Comparison of ENCODE assay signal across 8 cellular contexts in the genomic region with DNA sequence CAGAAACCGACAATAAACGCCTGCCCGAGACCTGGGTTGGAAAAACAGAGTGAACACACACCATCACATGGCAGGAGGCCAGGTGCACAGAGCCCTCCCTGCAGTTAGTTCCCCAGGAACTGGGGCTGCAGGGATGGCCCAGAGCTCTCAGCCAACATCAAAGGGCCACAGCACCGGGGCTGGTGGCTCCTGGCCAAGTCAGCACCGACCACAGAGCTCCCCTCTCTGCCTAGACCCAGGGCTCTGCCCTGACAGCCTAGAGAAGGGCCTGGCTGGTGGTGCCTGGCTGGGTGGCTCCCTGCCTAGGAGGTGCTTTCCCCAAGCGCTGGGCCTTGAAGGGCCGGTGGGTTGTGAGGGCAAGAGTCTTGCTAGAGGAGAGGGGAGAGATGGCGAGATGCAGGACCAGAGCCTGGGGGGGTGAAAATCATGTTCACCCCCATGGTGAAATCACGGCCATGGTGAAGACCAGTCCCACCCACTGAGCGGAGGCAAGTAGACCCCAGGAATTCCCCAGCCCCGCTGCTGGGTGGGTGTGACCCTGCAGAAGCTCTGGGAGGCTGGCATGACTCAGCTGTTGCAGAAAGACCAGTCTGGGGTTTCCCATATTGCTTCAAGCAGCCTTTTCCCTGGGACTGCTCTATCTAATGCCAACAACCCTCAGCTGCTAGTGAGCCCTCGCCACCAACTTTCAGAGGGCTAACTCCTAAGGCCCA. TPM values are rescaled to one million over a fixed set of nuclear protein-coding genes. Genes with fewer than 3 reads are reported as not detected.
A peak's percentile ranks its signal among the peaks of the same experiment; 100 is the strongest.
DNase-seq lines count a peak whose midpoint lies in the region; ATAC-seq and TF ChIP-seq lines count a peak whose summit lies in the region.

No MANE protein-coding gene starts in this region.

- peaks cover 4% of the 10 kb centered on the region for H3K4me1 ChIP-seq in right cardiac atrium (ENCODE audit: control insufficient read depth, insufficient read depth, low read length)
- H3K4me1 ChIP-seq in heart right ventricle: peaks cover 7 to 48% (median 23%) of the 10 kb centered on the region in 9 donors
- peaks cover 57% of the 10 kb centered on the region for H3K4me1 ChIP-seq in KMS-11 (ENCODE audit: low read depth, poor library complexity, severe bottlenecking)

- intact Hi-C loops in right cardiac atrium (cut with DNase I): no loop called here
- intact Hi-C loops in heart right ventricle (cut with DNase I): loop anchor here in 1 of 10 donors (10.0 kb wide), 2 partner anchors 47 to 217 kb away; partner anchors contain the start of gene SLC25A18
- intact Hi-C loops in activated CD8-positive, alpha-beta T cell treated with anti-CD3 and anti-CD28 coated beads for 36 hours (cut with micrococcal nuclease): loop anchor here (5.0 kb wide), 1 partner anchor 34 kb away; no protein-coding TSS in a partner anchor
- intact Hi-C loops in sciatic nerve (cut with DNase I): no loop called here

- H3K9me3 ChIP-seq in right cardiac atrium (ENCODE audit: control insufficient read depth, low read length): no peaks in the 10 kb centered on the region
- H3K9me3 ChIP-seq in heart right ventricle: no peaks in the 10 kb centered on the region

- H3K4me2 ChIP-seq in KMS-11: peak overlapping the region; percentile 69

- H3K27ac ChIP-seq in right cardiac atrium (ENCODE audit: low read length) (no peak overlapping the region), heart right ventricle (peak overlapping the region in 1 of 10 donors; percentile 70), KMS-11 (peak overlapping the region; percentile 90)

- no peaks in the 10 kb centered on the region for H3K27me3 Mint-ChIP-seq in activated CD8-positive, alpha-beta T cell treated with anti-CD3 and anti-CD28 coated beads for 36 hours

- WGBS in right cardiac atrium: 65% methylated on average over 12 of the region's 12 CpGs
- WGBS in heart right ventricle, 2 donors: 63 to 68% methylated on average over 12 of the region's 12 CpGs

- no peak for ATAC-seq in right cardiac atrium
- ATAC-seq in heart right ventricle: no peak
- ATAC-seq in activated CD8-positive, alpha-beta T cell treated with anti-CD3 and anti-CD28 coated beads for 36 hours: peak; percentile 61
- ATAC-seq in esophagus mucosa: peak; percentile 38
- ATAC-seq in sciatic nerve: no peak

- no peaks in the 10 kb centered on the region for H3K36me3 Mint-ChIP-seq in activated CD8-positive, alpha-beta T cell treated with anti-CD3 and anti-CD28 coated beads for 36 hours (ENCODE audit: low read depth)

- H3K9me3 Mint-ChIP-seq in activated CD8-positive, alpha-beta T cell treated with anti-CD3 and anti-CD28 coated beads for 36 hours: no peaks in the 10 kb centered on the region

- H3K9ac ChIP-seq in KMS-11: peak overlapping the region; percentile 61

- CTCF ChIA-PET in activated CD8-positive, alpha-beta T cell treated with anti-CD3 and anti-CD28 coated beads for 36 hours (lab: Charles Lee): interaction anchor here (0.6 to 3.2 kb wide), 5 partner anchors 13 to 295 kb away, joined by 3 to 22 read pairs (median 4); no protein-coding TSS in a partner anchor

- H2AFZ ChIP-seq in KMS-11 (ENCODE audit: low read depth): peak overlapping the region; percentile 34; the same call in 1 of the 2 replicates

- H3K4me3 ChIP-seq in right cardiac atrium (ENCODE audit: low read length) (no peak overlapping the region), heart right ventricle (no peak overlapping the region), KMS-11 (IDR thresholded peaks at IDR 0.05; ENCODE audit: insufficient read depth, low read depth, low read length) (no peak overlapping the region)

- H3K4me1 Mint-ChIP-seq in activated CD8-positive, alpha-beta T cell treated with anti-CD3 and anti-CD28 coated beads for 36 hours (ENCODE audit: low read depth): peaks cover 57% of the 10 kb centered on the region

- peaks cover 18% of the 10 kb centered on the region for H3K79me2 ChIP-seq in KMS-11 (ENCODE audit: insufficient read depth, low read depth)

- H3K4me3 Mint-ChIP-seq in activated CD8-positive, alpha-beta T cell treated with anti-CD3 and anti-CD28 coated beads for 36 hours: peak overlapping the region; percentile 1

- POLR2A ChIA-PET in activated CD8-positive, alpha-beta T cell treated with anti-CD3 and anti-CD28 coated beads for 36 hours (lab: Charles Lee): interaction anchor here (0.7 to 1.7 kb wide), 7 partner anchors 8 to 40 kb away, joined by 3 to 11 read pairs (median 3); no protein-coding TSS in a partner anchor

- TF ChIP-seq CTCF in heart right ventricle (IDR thresholded peaks at IDR 0.05): no peak
- TF ChIP-seq CTCF in KMS-11 (conservative IDR thresholded peaks at IDR 0.05; ENCODE audit: low read depth, low read length): no peak
- TF ChIP-seq CTCF in activated CD8-positive, alpha-beta T cell treated with anti-CD3 and anti-CD28 coated beads for 36 hours (IDR thresholded peaks at IDR 0.05): no peak

- DNase-seq in right cardiac atrium: peak in 2 of 3 donors; percentile 54 to 56
- DNase-seq in heart right ventricle: no peak
- peak; percentile 85 for DNase-seq in activated CD8-positive, alpha-beta T cell treated with anti-CD3 and anti-CD28 coated beads for 36 hours
- peak in 2 of 3 experiments; percentile 42 to 49 for DNase-seq in stimulated activated CD4-positive, alpha-beta T cell treated with anti-CD3 and anti-CD28 coated beads, TNF-alpha, amount 100 ng/mL, for 24 hours (ENCODE audit: low read depth in 3 of 3)
- DNase-seq in sciatic nerve (ENCODE audit: low spot score): no peak
- no peak for DNase-seq in NCI-H146 treated with DMSO at 0.1 percent for 48 hours (lab: John Stamatoyannopoulos, UW; ENCODE audit: unreplicated experiment)

- H3K27me3 ChIP-seq in right cardiac atrium (ENCODE audit: control insufficient read depth, insufficient read depth) (no peaks in the 10 kb centered on the region), heart right ventricle (no peaks in the 10 kb centered on the region), KMS-11 (ENCODE audit: insufficient read depth, low read depth) (no peaks in the 10 kb centered on the region)

- H4K20me1 ChIP-seq in KMS-11 (ENCODE audit: insufficient read depth): no peaks in the 10 kb centered on the region

- H3K36me3 ChIP-seq in heart right ventricle (no peaks in the 10 kb centered on the region), KMS-11 (ENCODE audit: insufficient read depth) (no peaks in the 10 kb centered on the region)

- peak overlapping the region; percentile 47 for H3K27ac Mint-ChIP-seq in activated CD8-positive, alpha-beta T cell treated with anti-CD3 and anti-CD28 coated beads for 36 hours

RNA-seq across cellular contexts. Expression of gene BID, which starts 7.2 kb away (rescaled TPM):
- total RNA-seq in right cardiac atrium (10 to 100 TPM in 3 of 4 donors, 1 to 10 TPM in 1; 7.2 to 13.1 (median 11.3) TPM), heart right ventricle (10 to 100 TPM in 5 of 10 donors, 1 to 10 TPM in 5; 5.6 to 24.1 (median 10.5) TPM), esophagus mucosa (12.3 TPM), sciatic nerve (10.6 TPM)
- polyA plus RNA-seq in right cardiac atrium (12.7 TPM), heart right ventricle (10 to 100 TPM; 10.2 to 42.9 TPM)
- 10 to 100 TPM; 16.3 to 19.9 TPM for total RNA-seq in activated CD8-positive, alpha-beta T cell treated with anti-CD3 and anti-CD28 coated beads for 36 hours

Comparison
In these comparisons a context has a peak if more than half of its experiments do, and no peak if none do; other contexts are left out.
1. DNase-seq: peak in right cardiac atrium (2 of 3), activated CD8-positive, alpha-beta T cell treated with anti-CD3 and anti-CD28 coated beads for 36 hours (single experiment) and stimulated activated CD4-positive, alpha-beta T cell treated with anti-CD3 and anti-CD28 coated beads, TNF-alpha, amount 100 ng/mL, for 24 hours (2 of 3); none in heart right ventricle (0 of 2), sciatic nerve (single experiment) and NCI-H146 treated with DMSO at 0.1 percent for 48 hours (single experiment).
2. ATAC-seq: peak in activated CD8-positive, alpha-beta T cell treated with anti-CD3 and anti-CD28 coated beads for 36 hours (single experiment) and esophagus mucosa (single experiment); none in right cardiac atrium (0 of 2), heart right ventricle (0 of 8) and sciatic nerve (single experiment).